ENCODE assay signal across 34 cellular contexts in genomic region chr5:11692636-11693035, GRCh38.
"Had no signal": no experiment of that assay in that cellular context is flagged by ENCODE, and none has a peak within 500 bp of the region (broad histone marks: within the 10 kb centered on the region; RNA-seq: fewer than 3 reads in every experiment).

No MANE protein-coding gene starts in this region.

- H3K36me3 ChIP-seq: MG63 had no signal

- DNase-seq: Karpas-422, Kasumi-1, MG63, MM.1S, MV-4-11, NCI-H1048, NCI-H1092, NCI-H1092 treated with DMSO at 0.1 percent for 48 hours, NCI-H1105, NCI-H1105 treated with DMSO at 0.1 percent for 48 hours, NCI-H1417, NCI-H1417 treated with DMSO at 0.1 percent for 48 hours, NCI-H1436, NCI-H1436 treated with DMSO at 0.1 percent for 48 hours, NCI-H146, NCI-H1694, NCI-H1694 treated with DMSO at 0.1 percent for 48 hours, NCI-H187, NCI-H187 treated with DMSO at 0.1 percent for 48 hours, NCI-H1930, NCI-H2029, NCI-H2029 treated with DMSO at 0.1 percent for 48 hours, NCI-H2081, NCI-H2081 treated with DMSO at 0.1 percent for 48 hours, NCI-H2107, NCI-H2171, NCI-H2171 treated with DMSO at 0.1 percent for 48 hours, NCI-H2227 treated with DMSO at 0.1 percent for 48 hours, NCI-H226, NCI-H345, NCI-H446, NCI-H446 treated with DMSO at 0.1 percent for 48 hours, NCI-H510A had no signal

- H3K9me3 ChIP-seq: MG63 had no signal

- H3K27ac ChIP-seq: KMS-11 had no signal

- H3K27me3 ChIP-seq: MG63 had no signal

- H3K4me3 ChIP-seq: MG63 had no signal
